ENCODE assay signal across 16 cellular contexts in the genomic region with DNA sequence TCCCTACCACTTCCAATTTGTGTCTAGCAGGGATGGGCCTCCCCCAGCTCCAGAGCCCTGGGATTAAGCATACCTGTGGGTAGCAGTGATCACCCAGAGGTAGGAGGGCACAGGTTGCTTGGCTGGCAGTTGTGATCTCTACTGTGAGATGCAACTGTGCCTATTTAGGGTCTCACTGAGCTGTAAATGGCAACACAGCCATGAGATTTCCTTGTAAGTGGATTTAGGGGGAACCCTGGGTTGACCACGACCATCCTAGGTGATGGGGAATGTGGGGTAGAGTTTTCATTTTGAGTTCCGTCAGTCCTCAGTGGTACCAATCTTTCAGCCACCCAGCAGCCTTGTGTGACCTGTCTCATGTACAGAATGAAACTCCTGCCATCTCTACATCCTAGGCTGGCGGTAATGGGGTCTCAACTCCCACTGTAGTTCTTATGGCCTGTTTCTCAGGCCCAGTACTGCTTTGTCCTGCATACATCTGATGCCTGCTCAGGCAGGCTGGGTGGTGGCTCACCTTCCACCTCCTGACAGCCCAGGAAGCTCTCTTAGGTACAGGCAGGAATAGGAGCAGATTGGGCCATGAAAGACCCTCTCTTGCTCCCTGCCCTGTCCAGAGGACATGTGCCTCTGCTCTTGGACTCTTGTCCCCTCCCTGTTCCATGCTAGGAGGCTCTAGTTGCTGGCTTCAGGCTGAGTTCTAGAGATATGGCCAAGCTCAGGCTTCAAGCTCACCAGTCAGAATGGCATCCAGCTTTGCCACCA. TPM values are rescaled to one million over a fixed set of nuclear protein-coding genes. Genes with fewer than 3 reads are reported as not detected.
A peak's percentile ranks its signal among the peaks of the same experiment; 100 is the strongest.
DNase-seq lines count a peak whose midpoint lies in the region; TF ChIP-seq lines count a peak whose summit lies in the region.
"Had no signal": no experiment of that assay in that cellular context is flagged by ENCODE, and none has a peak within 500 bp of the region (broad histone marks: within the 10 kb centered on the region; RNA-seq: fewer than 3 reads in every experiment).

No MANE protein-coding gene starts in this region.

- H3K4me3 Mint-ChIP-seq in CD4-positive, alpha-beta memory T cell: no peak overlapping the region
- no peak overlapping the region for H3K4me3 Mint-ChIP-seq in activated CD4-positive, alpha-beta memory T cell treated with anti-CD3 and anti-CD28 coated beads for 36 hours

- H3K4me3 ChIP-seq in CD4-positive, alpha-beta memory T cell (ENCODE audit: low read length in 2 of 2): no peak overlapping the region
- no peak overlapping the region for H3K4me3 ChIP-seq in liver (ENCODE audit: low read depth in 1 of 3, low read length in 3 of 3)
- H3K4me3 ChIP-seq: ascending aorta, tibial nerve had no signal

- CTCF ChIA-PET in CD4-positive, alpha-beta memory T cell (lab: Charles Lee; ENCODE audit: partially characterized antibody): no interaction called here
- CTCF ChIA-PET in activated CD4-positive, alpha-beta memory T cell treated with anti-CD3 and anti-CD28 coated beads for 36 hours (lab: Charles Lee): no interaction called here

- DNase-seq in CD4-positive, alpha-beta memory T cell: no peak
- DNase-seq in activated CD4-positive, alpha-beta memory T cell treated with anti-CD3 and anti-CD28 coated beads for 36 hours: no peak
- DNase-seq in NCI-H1694 treated with DMSO at 0.1 percent for 48 hours (lab: John Stamatoyannopoulos, UW): no peak
- DNase-seq in NCI-H128 (lab: John Stamatoyannopoulos, UW; ENCODE audit: unreplicated experiment): no peak
- DNase-seq in A172 (ENCODE audit: low spot score): no peak
- no peak for DNase-seq in hepatic stellate cell (ENCODE audit: low spot score)
- DNase-seq: effector memory CD4-positive, alpha-beta T cell; NCI-H226; T-helper 9 cell had no signal

- peaks cover 19% of the 10 kb centered on the region for H3K4me1 ChIP-seq in CD4-positive, alpha-beta memory T cell (ENCODE audit: insufficient read depth, low read length)
- peaks cover 24 to 50% (median 41%) of the 10 kb centered on the region in 4 donors for H3K4me1 ChIP-seq in liver (ENCODE audit: control insufficient read depth in 4 of 4, insufficient read depth in 4 of 4, low read length in 3 of 4)
- H3K4me1 ChIP-seq: ascending aorta had no signal

- H3K9ac ChIP-seq in liver (ENCODE audit: low read depth in 1 of 2, low read length in 2 of 2): no peak overlapping the region

- TF ChIP-seq POLR2A in GM18526 (IDR thresholded peaks at IDR 0.05; ENCODE audit: extremely low read depth, insufficient read length): peak; percentile 29

- H3K36me3 Mint-ChIP-seq in CD4-positive, alpha-beta memory T cell: peaks cover 40 to 93% of the 10 kb centered on the region in 2 donors
- H3K36me3 Mint-ChIP-seq in activated CD4-positive, alpha-beta memory T cell treated with anti-CD3 and anti-CD28 coated beads for 36 hours: peaks cover 60% of the 10 kb centered on the region

- H3K4me1 Mint-ChIP-seq in CD4-positive, alpha-beta memory T cell: peaks cover 15 to 29% (median 23%) of the 10 kb centered on the region in 4 donors
- peaks cover 29% of the 10 kb centered on the region for H3K4me1 Mint-ChIP-seq in activated CD4-positive, alpha-beta memory T cell treated with anti-CD3 and anti-CD28 coated beads for 36 hours (ENCODE audit: low read depth)

- POLR2A ChIA-PET in CD4-positive, alpha-beta memory T cell (lab: Charles Lee; ENCODE audit: partially characterized antibody): interaction anchor here (1.2 to 2.1 kb wide), 3 partner anchors 8 to 19 kb away, joined by 4 to 9 read pairs (median 6); partner anchors contain the start of gene HNRNPAB
- POLR2A ChIA-PET in activated CD4-positive, alpha-beta memory T cell treated with anti-CD3 and anti-CD28 coated beads for 36 hours (lab: Charles Lee): interaction anchor here (1.2 to 3.3 kb wide), 3 partner anchors 8 to 13 kb away, joined by 3 to 23 read pairs (median 3); partner anchors contain the start of gene HNRNPAB

- WGBS in liver: 94% methylated on average over 3 of the region's 3 CpGs

- no peak for TF ChIP-seq RAD21 in liver (IDR thresholded peaks at IDR 0.05)

- intact Hi-C loops in CD4-positive, alpha-beta memory T cell (cut with micrococcal nuclease): no loop called here
- intact Hi-C loops in activated CD4-positive, alpha-beta memory T cell treated with anti-CD3 and anti-CD28 coated beads for 36 hours (cut with micrococcal nuclease): no loop called here

- peaks cover 91% of the 10 kb centered on the region for H3K36me3 ChIP-seq in CD4-positive, alpha-beta memory T cell (ENCODE audit: insufficient read depth, low read length)
- peaks cover 27 to 84% (median 61%) of the 10 kb centered on the region in 4 donors for H3K36me3 ChIP-seq in liver (ENCODE audit: control insufficient read depth in 4 of 4, insufficient read depth in 3 of 4, low read depth in 1 of 4, low read length in 3 of 4)

- H3K9me3 ChIP-seq in CD4-positive, alpha-beta memory T cell (ENCODE audit: control insufficient read depth in 1 of 2, low read length in 2 of 2): no peaks in the 10 kb centered on the region
- no peaks in the 10 kb centered on the region for H3K9me3 ChIP-seq in liver (ENCODE audit: control insufficient read depth in 4 of 4, low read length in 3 of 4)
- H3K9me3 ChIP-seq: ascending aorta, tibial nerve had no signal

- no peaks in the 10 kb centered on the region for H3K27me3 ChIP-seq in CD4-positive, alpha-beta memory T cell (ENCODE audit: insufficient read depth, low read length)
- no peaks in the 10 kb centered on the region for H3K27me3 ChIP-seq in liver (ENCODE audit: control insufficient read depth in 4 of 4, insufficient read depth in 4 of 4, low read length in 3 of 4)
- H3K27me3 ChIP-seq: ascending aorta, tibial nerve had no signal

- H3K27me3 Mint-ChIP-seq in CD4-positive, alpha-beta memory T cell: no peaks in the 10 kb centered on the region
- no peaks in the 10 kb centered on the region for H3K27me3 Mint-ChIP-seq in activated CD4-positive, alpha-beta memory T cell treated with anti-CD3 and anti-CD28 coated beads for 36 hours

- peaks cover 0 to 2% (median 0%) of the 10 kb centered on the region in 8 donors for H3K9me3 Mint-ChIP-seq in CD4-positive, alpha-beta memory T cell
- no peaks in the 10 kb centered on the region for H3K9me3 Mint-ChIP-seq in activated CD4-positive, alpha-beta memory T cell treated with anti-CD3 and anti-CD28 coated beads for 36 hours

- TF ChIP-seq CTCF in liver (IDR thresholded peaks at IDR 0.05; ENCODE audit: low read depth, low read length, missing input control): no peak

- no peak overlapping the region for H3K27ac ChIP-seq in CD4-positive, alpha-beta memory T cell (ENCODE audit: low read depth, low read length)
- H3K27ac ChIP-seq in liver (ENCODE audit: low read depth in 1 of 2, low read length in 2 of 2): peak overlapping the region; percentile 53 to 76
- H3K27ac ChIP-seq: ascending aorta, tibial nerve had no signal

- H3K27ac Mint-ChIP-seq in CD4-positive, alpha-beta memory T cell: peak overlapping the region in 4 of 7 donors; percentile 39 to 81 (median 50)
- peak overlapping the region; percentile 49 for H3K27ac Mint-ChIP-seq in activated CD4-positive, alpha-beta memory T cell treated with anti-CD3 and anti-CD28 coated beads for 36 hours

TF ChIP-seq in liver, 16 proteins besides CTCF, POLR2A, EP300 and RAD21 (continues in another document):
- TF ChIP-seq SP1 (IDR thresholded peaks at IDR 0.05) (no peak), HNF4G (IDR thresholded peaks at IDR 0.05) (no peak), FOXA2 (IDR thresholded peaks at IDR 0.05) (no peak), GABPA (IDR thresholded peaks at IDR 0.05 in 1 of 2, conservative IDR thresholded peaks at IDR 0.05 in 1 of 2) (no peak), YY1 (IDR thresholded peaks at IDR 0.05) (no peak), FOXA1 (IDR thresholded peaks at IDR 0.05) (no peak), EGR1 (IDR thresholded peaks at IDR 0.05; ENCODE audit: low read depth in 2 of 2) (no peak), JUND (IDR thresholded peaks at IDR 0.05) (no peak)
- TF ChIP-seq, protein P1, sequence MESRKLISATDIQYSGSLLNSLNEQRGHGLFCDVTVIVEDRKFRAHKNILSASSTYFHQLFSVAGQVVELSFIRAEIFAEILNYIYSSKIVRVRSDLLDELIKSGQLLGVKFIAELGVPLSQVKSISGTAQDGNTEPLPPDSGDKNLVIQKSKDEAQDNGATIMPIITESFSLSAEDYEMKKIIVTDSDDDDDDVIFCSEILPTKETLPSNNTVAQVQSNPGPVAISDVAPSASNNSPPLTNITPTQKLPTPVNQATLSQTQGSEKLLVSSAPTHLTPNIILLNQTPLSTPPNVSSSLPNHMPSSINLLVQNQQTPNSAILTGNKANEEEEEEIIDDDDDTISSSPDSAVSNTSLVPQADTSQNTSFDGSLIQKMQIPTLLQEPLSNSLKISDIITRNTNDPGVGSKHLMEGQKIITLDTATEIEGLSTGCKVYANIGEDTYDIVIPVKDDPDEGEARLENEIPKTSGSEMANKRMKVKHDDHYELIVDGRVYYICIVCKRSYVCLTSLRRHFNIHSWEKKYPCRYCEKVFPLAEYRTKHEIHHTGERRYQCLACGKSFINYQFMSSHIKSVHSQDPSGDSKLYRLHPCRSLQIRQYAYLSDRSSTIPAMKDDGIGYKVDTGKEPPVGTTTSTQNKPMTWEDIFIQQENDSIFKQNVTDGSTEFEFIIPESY (IDR thresholded peaks at IDR 0.05): no peak

RNA-seq across cellular contexts. Expression of gene HNRNPAB, which starts 8.1 kb away (rescaled TPM):
- 10 to 100 TPM; 82.1 to 85.3 TPM for total RNA-seq in CD4-positive, alpha-beta memory T cell
- polyA plus RNA-seq in CD4-positive, alpha-beta memory T cell: 10 to 100 TPM; 29.4 to 75.3 TPM
- 100 to 1,000 TPM; 313 to 316 TPM for total RNA-seq in activated CD4-positive, alpha-beta memory T cell treated with anti-CD3 and anti-CD28 coated beads for 36 hours
- 10 to 100 TPM; 41.4 to 59.4 TPM for total RNA-seq in liver
- 10 to 100 TPM; 33.7 to 66.3 TPM for polyA plus RNA-seq in liver
- 98.5 and 106 TPM in 2 replicates for total RNA-seq in A172 (2014; rRNA removed; shearing (Covaris generic))

RNA-seq across cellular contexts. Expression of gene PHYKPL, which starts 20.2 kb away (rescaled TPM):
- 100 to 1,000 TPM; 234 to 251 TPM for total RNA-seq in CD4-positive, alpha-beta memory T cell
- 10 to 100 TPM; 38.7 to 44.6 TPM for polyA plus RNA-seq in CD4-positive, alpha-beta memory T cell
- 10 to 100 TPM; 49.3 to 58.0 TPM for total RNA-seq in activated CD4-positive, alpha-beta memory T cell treated with anti-CD3 and anti-CD28 coated beads for 36 hours
- 100 to 1,000 TPM in 1 of 2 donors, 10 to 100 TPM in 1; 25.6 to 103 TPM for total RNA-seq in liver
- 10 to 100 TPM; 38.3 to 51.7 TPM for polyA plus RNA-seq in liver
- total RNA-seq in A172 (2014; rRNA removed; shearing (Covaris generic)): 2.4 and 3.6 TPM in 2 replicates

RNA-seq across cellular contexts. Expression of gene GMCL2, which starts 25.3 kb away (rescaled TPM):
- not detected for total RNA-seq in CD4-positive, alpha-beta memory T cell
- not detected for polyA plus RNA-seq in CD4-positive, alpha-beta memory T cell
- not detected for total RNA-seq in activated CD4-positive, alpha-beta memory T cell treated with anti-CD3 and anti-CD28 coated beads for 36 hours
- total RNA-seq in liver: not detected
- polyA plus RNA-seq in liver: not detected
- not detected in 2 replicates for total RNA-seq in A172 (2014; rRNA removed; shearing (Covaris generic))
- total RNA-seq: activated CD8-positive, alpha-beta memory T cell treated with anti-CD3 and anti-CD28 coated beads for 36 hours; ascending aorta; MCF 10A; tibial nerve had no signal
- polyA plus RNA-seq: neural cell had no signal

RNA-seq across cellular contexts. Expression of gene NHP2, which starts 58.7 kb away (rescaled TPM):
- total RNA-seq in CD4-positive, alpha-beta memory T cell: 10 to 100 TPM; 64.1 to 69.5 TPM
- polyA plus RNA-seq in CD4-positive, alpha-beta memory T cell: 100 to 1,000 TPM; 208 to 250 TPM
- total RNA-seq in activated CD4-positive, alpha-beta memory T cell treated with anti-CD3 and anti-CD28 coated beads for 36 hours: 100 to 1,000 TPM; 231 to 246 TPM
- total RNA-seq in liver: 10 to 100 TPM; 44.1 to 59.2 TPM
- 100 to 1,000 TPM in 1 of 2 donors, 10 to 100 TPM in 1; 66.1 to 124 TPM for polyA plus RNA-seq in liver
- 470 and 586 TPM in 2 replicates for total RNA-seq in A172 (2014; rRNA removed; shearing (Covaris generic))
